22 cellular contexts compared by ENCODE assay signal in genomic region chr16:87576191-87576590, GRCh38. TPM values are rescaled to one million over a fixed set of nuclear protein-coding genes. Genes with fewer than 3 reads are reported as not detected.
"Had no signal": no experiment of that assay in that cellular context is flagged by ENCODE, and none has a peak within 500 bp of the region (broad histone marks: within the 10 kb centered on the region; RNA-seq: fewer than 3 reads in every experiment).

No MANE protein-coding gene starts in this region.

- H3K9me3 ChIP-seq: ascending aorta, lower lobe of right lung, spleen, thoracic aorta had no signal

- H3K36me3 ChIP-seq: ascending aorta, brain microvascular endothelial cell, lower lobe of right lung, spleen, thoracic aorta had no signal

- ATAC-seq: activated naive CD4-positive, alpha-beta T cell treated with anti-CD3 and anti-CD28 coated beads, Interleukin-2, amount 50 U/mL, for 72 hours; activated T-helper 17 cell treated with anti-CD3 and anti-CD28 coated beads, Interleukin-2, amount 50 U/mL, for 72 hours; esophagus mucosa; left lobe of liver; lower lobe of right lung; naive thymus-derived CD4-positive, alpha-beta T cell had no signal

- H3K27ac ChIP-seq: ascending aorta, brain microvascular endothelial cell, lower lobe of right lung, spleen, thoracic aorta had no signal

- H3K27me3 ChIP-seq: ascending aorta, brain microvascular endothelial cell had no signal

- DNase-seq: activated CD8-positive, alpha-beta memory T cell treated with anti-CD3 and anti-CD28 coated beads for 24 hours; activated CD8-positive, alpha-beta memory T cell treated with anti-CD3 and anti-CD28 coated beads, Interleukin-2, amount 50 U/mL, for 4 hours; activated T-cell treated with anti-CD3 and anti-CD28 coated beads, Interleukin-2, amount 50 U/mL, for 24 hours; brain microvascular endothelial cell; caudate nucleus; dermis blood vessel endothelial cell; effector memory CD4-positive, alpha-beta T cell; foreskin melanocyte; glutamatergic neuron; hippocampal formation; lower lobe of right lung; naive thymus-derived CD4-positive, alpha-beta T cell; spleen; stimulated activated CD4-positive, alpha-beta T cell treated with anti-CD3 and anti-CD28 coated beads, Interleukin-4, amount 100 ng/mL, for 1 hour; stimulated activated naive CD4-positive, alpha-beta T cell; T-helper 9 cell had no signal

- H3K4me3 ChIP-seq: ascending aorta, lower lobe of right lung, spleen, thoracic aorta had no signal

RNA-seq across cellular contexts. Expression of gene JPH3, which starts 26.1 kb away (rescaled TPM):
- total RNA-seq: ascending aorta; left lobe of liver; naive thymus-derived CD4-positive, alpha-beta T cell; spleen; thoracic aorta had no signal
- polyA plus RNA-seq: naive thymus-derived CD4-positive, alpha-beta T cell had no signal
